19 cellular contexts compared by ENCODE assay signal in genomic region chr3:16179261-16179660, GRCh38. TPM values are rescaled to one million over a fixed set of nuclear protein-coding genes. Genes with fewer than 3 reads are reported as not detected.
"Had no signal": no experiment of that assay in that cellular context is flagged by ENCODE, and none has a peak within 500 bp of the region (broad histone marks: within the 10 kb centered on the region; RNA-seq: fewer than 3 reads in every experiment).

No MANE protein-coding gene starts in this region.

- H3K4me3 Mint-ChIP-seq: activated B cell treated with CpG ODN at 0.5 μM for 24 hours; activated CD8-positive, alpha-beta T cell treated with anti-CD3 and anti-CD28 coated beads, Interleukin-2, amount 10 ng/mL, durations not matched to agents 7 days and 5 days; activated naive CD4-positive, alpha-beta T cell treated with anti-CD3 and anti-CD28 coated beads, Interleukin-2, amount 10 ng/mL, durations not matched to agents 7 days and 5 days; activated naive CD8-positive, alpha-beta T cell treated with anti-CD3 and anti-CD28 coated beads, Interleukin-2, amount 50 U/mL, for 24 hours; activated T-cell treated with anti-CD3 and anti-CD28 coated beads, Interleukin-2, amount 50 U/mL, for 4 hours; memory B cell; neural crest cell had no signal

- H3K9me3 Mint-ChIP-seq: activated B cell treated with CpG ODN at 0.5 μM for 24 hours; activated naive CD4-positive, alpha-beta T cell treated with anti-CD3 and anti-CD28 coated beads, Interleukin-2, amount 10 ng/mL, durations not matched to agents 7 days and 5 days; activated naive CD8-positive, alpha-beta T cell treated with anti-CD3 and anti-CD28 coated beads, Interleukin-2, amount 50 U/mL, for 24 hours; activated T-cell treated with anti-CD3 and anti-CD28 coated beads, Interleukin-2, amount 50 U/mL, for 4 hours; memory B cell; neural crest cell had no signal

- H3K27ac ChIP-seq: heart right ventricle, left lung, SK-N-MC, upper lobe of left lung had no signal

- H3K36me3 Mint-ChIP-seq: activated naive CD4-positive, alpha-beta T cell treated with anti-CD3 and anti-CD28 coated beads, Interleukin-2, amount 10 ng/mL, durations not matched to agents 7 days and 5 days; memory B cell; naive B cell had no signal

- H3K27me3 ChIP-seq: upper lobe of left lung had no signal

- DNase-seq: activated B cell treated with CpG ODN at 0.5 μM for 24 hours; activated CD4-positive, alpha-beta T cell treated with anti-CD3 and anti-CD28 coated beads for 48 hours; activated CD8-positive, alpha-beta T cell treated with anti-CD3 and anti-CD28 coated beads, Interleukin-2, amount 10 ng/mL, durations not matched to agents 7 days and 5 days; activated naive CD4-positive, alpha-beta T cell treated with anti-CD3 and anti-CD28 coated beads, Interleukin-2, amount 10 ng/mL, durations not matched to agents 7 days and 5 days; activated naive CD8-positive, alpha-beta T cell treated with anti-CD3 and anti-CD28 coated beads, Interleukin-2, amount 50 U/mL, for 24 hours; activated T-cell treated with anti-CD3 and anti-CD28 coated beads, Interleukin-2, amount 50 U/mL, for 4 hours; erythroblast; heart right ventricle; left lung; mucosa of descending colon; naive B cell; stimulated activated naive CD8-positive, alpha-beta T cell treated with anti-CD3 and anti-CD28 coated beads, Interleukin-15, Interleukin-2, amounts not matched to agents 100 U/mL and 50 U/mL, for 24 hours; T-helper 1 cell; T-helper 9 cell; upper lobe of left lung had no signal

- H3K36me3 ChIP-seq: heart right ventricle, left lung had no signal

- H3K9me3 ChIP-seq: heart right ventricle, left lung, mucosa of descending colon, upper lobe of left lung had no signal

- H3K4me3 ChIP-seq: left lung, mucosa of descending colon, SK-N-MC had no signal

- H3K4me1 Mint-ChIP-seq: activated naive CD4-positive, alpha-beta T cell treated with anti-CD3 and anti-CD28 coated beads, Interleukin-2, amount 10 ng/mL, durations not matched to agents 7 days and 5 days; activated naive CD8-positive, alpha-beta T cell treated with anti-CD3 and anti-CD28 coated beads, Interleukin-2, amount 50 U/mL, for 24 hours had no signal

- H3K27ac Mint-ChIP-seq: activated B cell treated with CpG ODN at 0.5 μM for 24 hours; activated CD8-positive, alpha-beta T cell treated with anti-CD3 and anti-CD28 coated beads, Interleukin-2, amount 10 ng/mL, durations not matched to agents 7 days and 5 days; activated naive CD4-positive, alpha-beta T cell treated with anti-CD3 and anti-CD28 coated beads, Interleukin-2, amount 10 ng/mL, durations not matched to agents 7 days and 5 days; activated naive CD8-positive, alpha-beta T cell treated with anti-CD3 and anti-CD28 coated beads, Interleukin-2, amount 50 U/mL, for 24 hours; memory B cell; naive B cell; progenitor cell of endocrine pancreas had no signal

RNA-seq across cellular contexts. Expression of gene GALNT15, which starts 4.8 kb away (rescaled TPM):
- total RNA-seq: activated B cell treated with CpG ODN at 0.5 μM for 24 hours; activated CD8-positive, alpha-beta T cell treated with anti-CD3 and anti-CD28 coated beads, Interleukin-2, amount 10 ng/mL, durations not matched to agents 7 days and 5 days; activated T-cell treated with anti-CD3 and anti-CD28 coated beads, Interleukin-2, amount 50 U/mL, for 4 hours; neural crest cell had no signal
